In the genomic region with DNA sequence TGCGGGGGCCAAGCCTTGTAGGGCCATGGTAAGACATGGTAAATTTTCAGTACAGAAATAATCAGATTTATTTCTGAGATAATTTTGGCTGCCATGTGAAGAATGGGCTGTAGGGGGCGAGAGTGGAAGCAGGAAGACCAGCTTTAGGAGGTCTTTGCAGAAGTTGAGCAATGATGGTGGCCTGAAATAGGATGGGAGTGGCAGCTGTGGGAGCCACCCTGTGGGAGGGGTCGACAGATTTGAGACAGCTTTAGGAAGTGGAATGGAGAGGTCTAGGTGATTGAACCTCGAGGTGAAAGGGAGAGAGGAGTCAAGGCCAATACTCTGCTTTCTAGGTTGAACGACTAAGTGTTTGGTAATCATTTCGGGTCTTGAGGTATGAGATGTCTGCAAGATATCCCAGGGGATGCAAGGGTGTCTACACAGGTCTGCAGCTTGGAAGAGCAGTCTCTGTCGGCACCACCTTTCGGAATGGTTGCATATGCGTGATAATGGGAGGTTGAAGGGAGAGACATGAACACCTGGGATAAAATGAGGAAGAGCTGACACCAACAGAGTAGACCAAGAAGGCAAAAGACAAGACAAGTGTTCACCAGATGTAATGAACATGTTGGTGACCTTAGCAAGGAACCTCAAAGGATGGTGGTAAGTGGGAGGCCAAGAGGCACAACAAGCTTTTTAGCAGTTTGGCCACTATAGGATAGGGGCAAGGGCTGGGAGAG, we compare ENCODE assay signal across 1 cellular context.
TF ChIP-seq lines count a peak whose summit lies in the region.

No MANE protein-coding gene starts in this region.

TF ChIP-seq in GM23338, 12 proteins besides CTCF, POLR2A, EP300 and RAD21:
- no peak for TF ChIP-seq JUNB (IDR thresholded peaks at IDR 0.05; ENCODE audit: unreplicated experiment)
- no peak for TF ChIP-seq STAT1 (IDR thresholded peaks at IDR 0.05; ENCODE audit: unreplicated experiment)
- TF ChIP-seq POLR2AphosphoS5 (IDR thresholded peaks at IDR 0.05; ENCODE audit: low read depth): no peak
- TF ChIP-seq, protein P1, sequence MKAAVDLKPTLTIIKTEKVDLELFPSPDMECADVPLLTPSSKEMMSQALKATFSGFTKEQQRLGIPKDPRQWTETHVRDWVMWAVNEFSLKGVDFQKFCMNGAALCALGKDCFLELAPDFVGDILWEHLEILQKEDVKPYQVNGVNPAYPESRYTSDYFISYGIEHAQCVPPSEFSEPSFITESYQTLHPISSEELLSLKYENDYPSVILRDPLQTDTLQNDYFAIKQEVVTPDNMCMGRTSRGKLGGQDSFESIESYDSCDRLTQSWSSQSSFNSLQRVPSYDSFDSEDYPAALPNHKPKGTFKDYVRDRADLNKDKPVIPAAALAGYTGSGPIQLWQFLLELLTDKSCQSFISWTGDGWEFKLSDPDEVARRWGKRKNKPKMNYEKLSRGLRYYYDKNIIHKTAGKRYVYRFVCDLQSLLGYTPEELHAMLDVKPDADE (IDR thresholded peaks at IDR 0.05): no peak
- no peak for TF ChIP-seq EZH2 (IDR thresholded peaks at IDR 0.05; ENCODE audit: low read depth, unreplicated experiment)
